10 cellular contexts compared by ENCODE assay signal in genomic region chr1:186829679-186830587, GRCh38. TPM values are rescaled to one million over a fixed set of nuclear protein-coding genes. Genes with fewer than 3 reads are reported as not detected.
DNase-seq lines count a peak whose midpoint lies in the region; ATAC-seq lines count a peak whose summit lies in the region.
"Had no signal": no experiment of that assay in that cellular context is flagged by ENCODE, and none has a peak within 500 bp of the region (broad histone marks: within the 10 kb centered on the region; RNA-seq: fewer than 3 reads in every experiment).

No MANE protein-coding gene starts in this region.

- no peaks in the 10 kb centered on the region for H3K27me3 ChIP-seq in CD4-positive, alpha-beta memory T cell (ENCODE audit: insufficient read depth, low read length)

- peaks cover 0 to 7% (median 0%) of the 10 kb centered on the region in 8 donors for H3K9me3 Mint-ChIP-seq in CD4-positive, alpha-beta memory T cell
- no peaks in the 10 kb centered on the region for H3K9me3 Mint-ChIP-seq in central memory CD8-positive, alpha-beta T cell
- peaks cover 0 to 1% (median 0%) of the 10 kb centered on the region in 7 donors for H3K9me3 Mint-ChIP-seq in naive B cell

- no peaks in the 10 kb centered on the region for H3K4me1 ChIP-seq in CD4-positive, alpha-beta memory T cell (ENCODE audit: insufficient read depth, low read length)

- no peak for ATAC-seq in central memory CD8-positive, alpha-beta T cell (replicated peaks; ENCODE audit: extremely low read depth, poor library complexity, severe bottlenecking)
- ATAC-seq in naive B cell (ENCODE audit: low read depth in 2 of 2) (no peak), HG03565 (IDR thresholded peaks at IDR 0.05; ENCODE audit: unreplicated experiment) (no peak)

- peak overlapping the region in 7 of 8 donors; percentile 66 to 85 (median 77) for H3K4me3 Mint-ChIP-seq in CD4-positive, alpha-beta memory T cell
- peak overlapping the region; percentile 64 for H3K4me3 Mint-ChIP-seq in central memory CD8-positive, alpha-beta T cell
- H3K4me3 Mint-ChIP-seq in naive B cell, result peak overlapping the region; percentile 80 to 93 (median 88)

- intact Hi-C loops in CD4-positive, alpha-beta memory T cell (cut with micrococcal nuclease), result no loop called here

- H3K27ac ChIP-seq in CD4-positive, alpha-beta memory T cell (ENCODE audit: low read depth, low read length), result no peak overlapping the region
- no peak overlapping the region for H3K27ac ChIP-seq in substantia nigra (ENCODE audit: low read depth, low read length, poor library complexity, severe bottlenecking)

- no peak overlapping the region for H3K27ac Mint-ChIP-seq in CD4-positive, alpha-beta memory T cell
- H3K27ac Mint-ChIP-seq in central memory CD8-positive, alpha-beta T cell (ENCODE audit: low read depth), result no peak overlapping the region
- peak overlapping the region in 1 of 6 donors; percentile 66 for H3K27ac Mint-ChIP-seq in naive B cell

- no peaks in the 10 kb centered on the region for H3K36me3 ChIP-seq in CD4-positive, alpha-beta memory T cell (ENCODE audit: insufficient read depth, low read length)

- H3K4me3 ChIP-seq in CD4-positive, alpha-beta memory T cell (ENCODE audit: low read length in 2 of 2), result no peak overlapping the region

- no peak for DNase-seq in CD4-positive, alpha-beta memory T cell
- DNase-seq in Kasumi-1 (lab: John Stamatoyannopoulos, UW) (peak; percentile 39 to 42), naive B cell (no peak), NCI-H345 (lab: John Stamatoyannopoulos, UW) (no peak), NCI-H1048 (lab: John Stamatoyannopoulos, UW) (no peak), substantia nigra (lab: John Stamatoyannopoulos, UW) (no peak)
- DNase-seq in central memory CD8-positive, alpha-beta T cell (ENCODE audit: low spot score in 2 of 2), result no peak
- DNase-seq: DND-41, NCI-H2171 had no signal

- peaks cover 7 to 14% (median 9%) of the 10 kb centered on the region in 4 donors for H3K4me1 Mint-ChIP-seq in CD4-positive, alpha-beta memory T cell
- H3K4me1 Mint-ChIP-seq in central memory CD8-positive, alpha-beta T cell, result peaks cover 8% of the 10 kb centered on the region
- peaks cover 5 to 23% (median 10%) of the 10 kb centered on the region in 3 donors for H3K4me1 Mint-ChIP-seq in naive B cell

- CTCF ChIA-PET in CD4-positive, alpha-beta memory T cell (lab: Charles Lee; ENCODE audit: partially characterized antibody), result no interaction called here

- H3K36me3 Mint-ChIP-seq in CD4-positive, alpha-beta memory T cell, result no peaks in the 10 kb centered on the region
- peaks cover 2% of the 10 kb centered on the region for H3K36me3 Mint-ChIP-seq in central memory CD8-positive, alpha-beta T cell (ENCODE audit: insufficient read depth)
- H3K36me3 Mint-ChIP-seq in naive B cell, result no peaks in the 10 kb centered on the region

- peaks cover 2% of the 10 kb centered on the region in 2 donors for H3K27me3 Mint-ChIP-seq in CD4-positive, alpha-beta memory T cell
- no peaks in the 10 kb centered on the region for H3K27me3 Mint-ChIP-seq in central memory CD8-positive, alpha-beta T cell
- peaks cover 0 to 12% (median 0%) of the 10 kb centered on the region in 3 donors for H3K27me3 Mint-ChIP-seq in naive B cell

- POLR2A ChIA-PET in CD4-positive, alpha-beta memory T cell (lab: Charles Lee; ENCODE audit: partially characterized antibody), result no interaction called here

- no peaks in the 10 kb centered on the region for H3K9me3 ChIP-seq in CD4-positive, alpha-beta memory T cell (ENCODE audit: control insufficient read depth in 1 of 2, low read length in 2 of 2)

RNA-seq across cellular contexts. Expression of gene PLA2G4A, which starts 1.2 kb away (rescaled TPM):
- total RNA-seq in CD4-positive, alpha-beta memory T cell, result under 1 TPM; 0.25 to 0.32 TPM
- polyA plus RNA-seq in CD4-positive, alpha-beta memory T cell, result not detected
- polyA plus RNA-seq in naive B cell (ENCODE audit: low read depth in 6 of 6), result under 1 TPM in 2 of 6 donors, not detected in 4; 0.15 to 0.64 TPM

Comparison
In these comparisons a context has a peak if more than half of its experiments do, and no peak if none do; other contexts are left out.
1. DNase-seq: peak in Kasumi-1 (2 of 2); none in CD4-positive, alpha-beta memory T cell (0 of 5), central memory CD8-positive, alpha-beta T cell (0 of 2), naive B cell (single experiment), NCI-H345 (single experiment), NCI-H1048 (single experiment) and substantia nigra (0 of 49).
2. Peak in every context shown above with its lines, with median percentiles within 50 percentile points of each other: H3K4me3 Mint-ChIP-seq.